ENCODE assay signal across 15 cellular contexts in the genomic region with DNA sequence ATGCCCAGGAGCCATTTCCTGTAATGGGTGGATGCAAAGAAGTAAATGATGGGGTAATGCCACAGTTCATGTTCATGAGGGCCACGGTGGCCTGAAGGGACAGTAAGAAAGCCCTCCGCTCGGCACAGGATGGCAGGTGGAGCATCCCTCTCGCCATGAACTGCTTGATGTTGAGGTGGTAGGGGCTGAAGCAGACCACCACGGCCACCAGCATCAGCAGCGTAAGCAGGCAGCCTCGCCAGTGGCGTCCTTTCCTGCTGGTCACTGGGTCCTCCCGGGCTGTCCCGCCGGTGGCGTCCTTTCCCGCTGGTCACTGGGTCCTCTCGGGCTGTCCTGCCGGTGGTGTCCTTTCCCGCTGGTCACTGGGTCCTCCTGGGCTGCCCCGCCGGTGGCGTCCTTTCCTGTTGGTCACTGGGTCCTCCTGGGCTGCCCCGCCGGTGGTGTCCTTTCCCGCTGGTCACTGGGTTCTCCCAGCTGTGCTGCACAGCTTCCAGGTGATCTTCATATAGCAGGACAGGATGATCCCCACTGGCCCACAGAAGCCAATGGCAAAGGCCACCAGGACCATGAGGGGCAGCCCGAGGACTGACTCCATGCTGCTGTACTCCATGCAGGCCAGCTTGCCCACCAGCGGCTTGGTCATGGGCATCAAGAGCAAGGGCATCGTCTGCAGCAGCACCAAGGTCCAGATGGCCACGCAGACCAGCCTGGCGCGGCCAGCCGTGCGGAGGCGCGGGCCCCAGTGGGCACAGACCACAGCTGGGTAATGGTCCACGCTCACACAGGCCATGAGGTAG.
DNase-seq lines count a peak whose midpoint lies in the region; ATAC-seq, FAIRE-seq and TF ChIP-seq lines count a peak whose summit lies in the region.
"Had no signal": no experiment of that assay in that cellular context is flagged by ENCODE, and none has a peak within 500 bp of the region (broad histone marks: within the 10 kb centered on the region; RNA-seq: fewer than 3 reads in every experiment).

No MANE protein-coding gene starts in this region.

- H3K9ac ChIP-seq in H1 (replicated peaks in 1 of 4; ENCODE audit: extremely low read depth in 1 of 4, low read depth in 3 of 4, low read length in 3 of 4) = no peak overlapping the region
- no peak overlapping the region for H3K9ac ChIP-seq in neuronal stem cell (ENCODE audit: low read depth, low read length, poor library complexity)

- H2BK15ac ChIP-seq in H1 (ENCODE audit: low read length) (0 out of 2 replicates have a peak overlapping the region, but pooled peaks have one; percentile 29), neuronal stem cell (ENCODE audit: low read length) (no peak overlapping the region)

- no peaks in the 10 kb centered on the region for H3K9me3 ChIP-seq in CD4-positive, alpha-beta T cell (ENCODE audit: control insufficient read depth, low read length)
- H3K9me3 ChIP-seq in H1 (ENCODE audit: insufficient read depth in 2 of 2, low read depth in 1 of 2, low read length in 1 of 2) (peaks cover 0 to 8% of the 10 kb centered on the region in 2 experiments; a peak in 1 of 4 replicates), neuronal stem cell (replicated peaks in 1 of 2; ENCODE audit: control insufficient read depth in 2 of 2, insufficient read depth in 1 of 2, low read depth in 1 of 2, low read length in 2 of 2) (peaks cover 9 to 10% of the 10 kb centered on the region in 2 donors)
- H3K9me3 ChIP-seq: Caco-2 had no signal

- TF ChIP-seq CTCF in CD4-positive, alpha-beta T cell (IDR thresholded peaks at IDR 0.05) = no peak
- no peak for TF ChIP-seq CTCF in H1 (IDR thresholded peaks at IDR 0.05; ENCODE audit: control extremely low read depth in 1 of 3, insufficient read depth in 1 of 3, low read depth in 1 of 3, low read length in 3 of 3)

- H3K4me1 ChIP-seq in H1 (replicated peaks in 1 of 4; ENCODE audit: control insufficient read depth in 3 of 4, insufficient read depth in 4 of 4, low read length in 3 of 4) = no peaks in the 10 kb centered on the region; a peak in 1 of 7 replicates
- H3K4me1 ChIP-seq in neuronal stem cell (ENCODE audit: control insufficient read depth in 2 of 2, insufficient read depth in 1 of 2, low read depth in 1 of 2, low read length in 2 of 2) = no peaks in the 10 kb centered on the region
- H3K4me1 ChIP-seq: Caco-2 had no signal

- DNase-seq in activated naive CD8-positive, alpha-beta T cell treated with anti-CD3 and anti-CD28 coated beads for 36 hours = no peak
- no peak for DNase-seq in activated naive CD8-positive, alpha-beta T cell treated with anti-CD3 and anti-CD28 coated beads, Interleukin-2, amount 50 U/mL, for 24 hours
- peak in 1 of 10 experiments; percentile 16 for DNase-seq in CD4-positive, alpha-beta T cell
- DNase-seq in H1 (ENCODE audit: low read depth in 1 of 2, low spot score in 2 of 2) = no peak
- no peak for DNase-seq in neuronal stem cell (ENCODE audit: low spot score)
- no peak for DNase-seq in stimulated activated CD4-positive, alpha-beta T cell treated with anti-CD3 and anti-CD28 coated beads, Interleukin-2, amount 100 ng/mL, for 48 hours
- no peak for DNase-seq in LoVo (ENCODE audit: low spot score)
- DNase-seq: Caco-2; CD8-positive, alpha-beta memory T cell; DMS53 had no signal

- no peak for ATAC-seq in activated naive CD8-positive, alpha-beta T cell treated with anti-CD3 and anti-CD28 coated beads, Interleukin-2, amount 50 U/mL, for 24 hours
- no peak for ATAC-seq in CD4-positive, alpha-beta T cell (ENCODE audit: poor library complexity)
- ATAC-seq: HCT116 had no signal

- peaks cover 38% of the 10 kb centered on the region for H3K4me1 Mint-ChIP-seq in activated naive CD8-positive, alpha-beta T cell treated with anti-CD3 and anti-CD28 coated beads for 36 hours
- H3K4me1 Mint-ChIP-seq in activated naive CD8-positive, alpha-beta T cell treated with anti-CD3 and anti-CD28 coated beads, Interleukin-2, amount 50 U/mL, for 24 hours = peaks cover 73% of the 10 kb centered on the region
- H3K4me1 Mint-ChIP-seq in CD4-positive, alpha-beta T cell (ENCODE audit: low read depth) = peaks cover 56% of the 10 kb centered on the region

- peak overlapping the region; percentile 19 for H3K27ac Mint-ChIP-seq in activated naive CD8-positive, alpha-beta T cell treated with anti-CD3 and anti-CD28 coated beads for 36 hours
- H3K27ac Mint-ChIP-seq in activated naive CD8-positive, alpha-beta T cell treated with anti-CD3 and anti-CD28 coated beads, Interleukin-2, amount 50 U/mL, for 24 hours = no peak overlapping the region
- peak overlapping the region; percentile 47 for H3K27ac Mint-ChIP-seq in CD4-positive, alpha-beta T cell
- H3K27ac Mint-ChIP-seq: B cell; CD8-positive, alpha-beta memory T cell had no signal

- POLR2A ChIA-PET in CD4-positive, alpha-beta T cell (lab: Charles Lee) = interaction anchor here (1.0 to 1.7 kb wide), 3 partner anchors 9 to 12 kb away, joined by 3 to 4 read pairs (median 3); no protein-coding TSS in a partner anchor
- POLR2A ChIA-PET in H1 (lab: Charles Lee; ENCODE audit: partially characterized antibody) = no interaction called here

- no peak overlapping the region for H3K18ac ChIP-seq in H1 (ENCODE audit: extremely low read depth, low read length)
- peak overlapping the region; percentile 42 for H3K18ac ChIP-seq in neuronal stem cell (ENCODE audit: low read length)

- no peak for TF ChIP-seq POLR2A in H1 (IDR thresholded peaks at IDR 0.05; ENCODE audit: control extremely low read depth in 1 of 2, low read depth in 2 of 2, low read length in 2 of 2)

- H3K4ac ChIP-seq in H1 (replicated peaks; ENCODE audit: insufficient read length, low read depth, low read length) (no peak overlapping the region), neuronal stem cell (ENCODE audit: low read length) (no peak overlapping the region)

- H3K14ac ChIP-seq in H1 (ENCODE audit: insufficient read length) (no peak overlapping the region), neuronal stem cell (ENCODE audit: low read length) (peak overlapping the region; percentile 89)

- H2BK5ac ChIP-seq in H1 (ENCODE audit: low read depth, low read length) (no peak overlapping the region), neuronal stem cell (ENCODE audit: low read length) (no peak overlapping the region)

- peaks cover 8% of the 10 kb centered on the region for H3K9me3 Mint-ChIP-seq in activated naive CD8-positive, alpha-beta T cell treated with anti-CD3 and anti-CD28 coated beads for 36 hours
- H3K9me3 Mint-ChIP-seq in activated naive CD8-positive, alpha-beta T cell treated with anti-CD3 and anti-CD28 coated beads, Interleukin-2, amount 50 U/mL, for 24 hours = peaks cover 12% of the 10 kb centered on the region
- no peaks in the 10 kb centered on the region for H3K9me3 Mint-ChIP-seq in CD4-positive, alpha-beta T cell

- no peaks in the 10 kb centered on the region for H4K20me1 ChIP-seq in H1 (replicated peaks in 1 of 2; ENCODE audit: control insufficient read depth in 1 of 2, insufficient read depth in 2 of 2, low read length in 2 of 2)

- no peak overlapping the region for H3K23ac ChIP-seq in H1 (ENCODE audit: insufficient read length)
- H3K23ac ChIP-seq in neuronal stem cell (ENCODE audit: low read depth, low read length, poor library complexity) = peak overlapping the region; percentile 67

- intact Hi-C loops in CD4-positive, alpha-beta T cell (cut with DNase I, micrococcal nuclease) = loop anchor here in 1 of 2 experiments (2.0 kb wide), 1 partner anchor 13 kb away; no protein-coding TSS in a partner anchor

- peaks cover 32% of the 10 kb centered on the region for H3K36me3 Mint-ChIP-seq in activated naive CD8-positive, alpha-beta T cell treated with anti-CD3 and anti-CD28 coated beads for 36 hours
- peaks cover 26% of the 10 kb centered on the region for H3K36me3 Mint-ChIP-seq in activated naive CD8-positive, alpha-beta T cell treated with anti-CD3 and anti-CD28 coated beads, Interleukin-2, amount 50 U/mL, for 24 hours (ENCODE audit: low read depth)
- peaks cover 36% of the 10 kb centered on the region for H3K36me3 Mint-ChIP-seq in CD4-positive, alpha-beta T cell (ENCODE audit: low read depth)
- H3K36me3 Mint-ChIP-seq: CD8-positive, alpha-beta memory T cell had no signal

- H2BK20ac ChIP-seq in H1 (ENCODE audit: low read length) = no peak overlapping the region

- no peak overlapping the region for H3K56ac ChIP-seq in H1 (replicated peaks; ENCODE audit: insufficient read length, low read depth, low read length)

- no peak for FAIRE-seq in H1 (lab: Jason Lieb, UNC)
- FAIRE-seq: A204.1 had no signal

- H2BK120ac ChIP-seq in H1 (replicated peaks; ENCODE audit: low read depth, low read length) (no peak overlapping the region), neuronal stem cell (ENCODE audit: low read depth, low read length) (no peak overlapping the region)

- H3K4me3 ChIP-seq in H1 (ENCODE audit: extremely low read depth in 1 of 4, insufficient read depth in 2 of 4, low read depth in 3 of 4, low read length in 4 of 4) = no peak overlapping the region
- peak overlapping the region in 1 of 2 donors; percentile 14 for H3K4me3 ChIP-seq in neuronal stem cell (ENCODE audit: low read length in 2 of 2)

- CTCF ChIA-PET in CD4-positive, alpha-beta T cell (lab: Charles Lee) = interaction anchor here (1.3 to 1.6 kb wide), 2 partner anchors 27 to 232 kb away, joined by 3 to 4 read pairs; no protein-coding TSS in a partner anchor
- CTCF ChIA-PET in H1 (lab: Charles Lee; ENCODE audit: partially characterized antibody) = interaction anchor here (1.2 to 6.8 kb wide), 6 partner anchors 10 to 232 kb away, joined by 3 to 47 read pairs (median 4); no protein-coding TSS in a partner anchor

- H3K4me2 ChIP-seq in H1 (ENCODE audit: insufficient read depth in 1 of 2, low read depth in 2 of 2, low read length in 2 of 2) (no peak overlapping the region), neuronal stem cell (ENCODE audit: insufficient read depth, low read length, poor library complexity, severe bottlenecking) (no peak overlapping the region)

- H3K27me3 Mint-ChIP-seq in activated naive CD8-positive, alpha-beta T cell treated with anti-CD3 and anti-CD28 coated beads for 36 hours = no peaks in the 10 kb centered on the region
- no peaks in the 10 kb centered on the region for H3K27me3 Mint-ChIP-seq in activated naive CD8-positive, alpha-beta T cell treated with anti-CD3 and anti-CD28 coated beads, Interleukin-2, amount 50 U/mL, for 24 hours
- no peaks in the 10 kb centered on the region for H3K27me3 Mint-ChIP-seq in CD4-positive, alpha-beta T cell
- H3K27me3 Mint-ChIP-seq: B cell had no signal

- H3K27ac ChIP-seq in CD4-positive, alpha-beta T cell (ENCODE audit: low read depth, low read length) = no peak overlapping the region
- H3K27ac ChIP-seq in H1 (ENCODE audit: low read depth, low read length) (no peak overlapping the region), neuronal stem cell (replicated peaks; ENCODE audit: low read length) (no peak overlapping the region)
- H3K27ac ChIP-seq: C4-2B, HL-60 had no signal

- H3K79me2 ChIP-seq in H1 (ENCODE audit: control insufficient read depth in 1 of 2, insufficient read depth in 2 of 2, low read length in 2 of 2) = no peaks in the 10 kb centered on the region

- H2AK5ac ChIP-seq in H1 (ENCODE audit: low read depth, low read length) (no peak overlapping the region), neuronal stem cell (ENCODE audit: low read depth, low read length) (peak overlapping the region; percentile 54)

- peak overlapping the region; percentile 29 for H4K91ac ChIP-seq in H1 (replicated peaks; ENCODE audit: insufficient read length, low read length)
- H4K91ac ChIP-seq in neuronal stem cell (ENCODE audit: low read depth, low read length, poor library complexity) = no peak overlapping the region

- no peak overlapping the region; the same call in 1 of the 2 replicates for H2BK12ac ChIP-seq in H1 (ENCODE audit: low read depth, low read length)
- H2BK12ac ChIP-seq in neuronal stem cell (ENCODE audit: low read length) = no peak overlapping the region

- no peaks in the 10 kb centered on the region; the same call in 1 of the 2 replicates for H3K23me2 ChIP-seq in H1 (ENCODE audit: low read depth, low read length)

- H3K27me3 ChIP-seq in CD4-positive, alpha-beta T cell (ENCODE audit: control insufficient read depth, insufficient read depth, low read length) = no peaks in the 10 kb centered on the region
- peaks cover 0 to 2% (median 0%) of the 10 kb centered on the region in 4 experiments; a peak in 2 of 7 replicates for H3K27me3 ChIP-seq in H1 (replicated peaks in 1 of 4; ENCODE audit: control insufficient read depth in 3 of 4, extremely low read depth in 1 of 4, insufficient read depth in 3 of 4, low read length in 3 of 4)
- peaks cover 0 to 13% (median 0%) of the 10 kb centered on the region in 3 experiments for H3K27me3 ChIP-seq in neuronal stem cell (ENCODE audit: control insufficient read depth in 3 of 3, insufficient read depth in 3 of 3, low read depth in 1 of 3, low read length in 3 of 3)

- TF ChIP-seq EP300 in H1 (IDR thresholded peaks at IDR 0.05; ENCODE audit: borderline replicate concordance in 1 of 2, low read depth in 2 of 2, low read length in 2 of 2) = no peak

- H3K36me3 ChIP-seq in H1 (ENCODE audit: control insufficient read depth in 2 of 4, insufficient read depth in 4 of 4, low read length in 3 of 4) (no peaks in the 10 kb centered on the region), neuronal stem cell (replicated peaks in 1 of 2; ENCODE audit: control insufficient read depth in 2 of 2, insufficient read depth in 2 of 2, low read length in 2 of 2) (no peaks in the 10 kb centered on the region)

- H3K79me1 ChIP-seq in H1 (ENCODE audit: low read depth, low read length) (no peaks in the 10 kb centered on the region), neuronal stem cell (ENCODE audit: low read depth, low read length) (no peaks in the 10 kb centered on the region)

- WGBS in H1 (ENCODE audit: extremely low coverage in 1 of 2, insufficient coverage in 1 of 2, insufficient read length in 1 of 2, insufficient replicate concordance in 2 of 2, low coverage in 1 of 2, low lambda C conversion rate in 2 of 2, missing lambda C conversion rate in 1 of 2), 2 experiments = 85% methylated on average over 32 of the region's 33 CpGs; no CpG with 5 or more reads in 1 of the 2 experiments
- WGBS in neuronal stem cell (ENCODE audit: extremely low coverage in 2 of 2, insufficient read length in 2 of 2, insufficient replicate concordance in 1 of 2), 2 donors = no CpG with 5 or more reads among the region's 33 CpGs

- H4K8ac ChIP-seq in H1 (ENCODE audit: extremely low read depth, insufficient read depth, low read length) = no peak overlapping the region
- no peak overlapping the region for H4K8ac ChIP-seq in neuronal stem cell (ENCODE audit: low read depth, low read length)

- H4K5ac ChIP-seq in H1 (ENCODE audit: insufficient read length, low read depth, low read length) = no peak overlapping the region

- H2AFZ ChIP-seq in H1 (ENCODE audit: low read length) (no peak overlapping the region), neuronal stem cell (ENCODE audit: low read length) (no peak overlapping the region)

- TF ChIP-seq RAD21 in H1 (IDR thresholded peaks at IDR 0.05 in 1 of 2, conservative IDR thresholded peaks at IDR 0.05 in 1 of 2; ENCODE audit: low read depth in 2 of 2, low read length in 2 of 2) = no peak

- H3K4me3 Mint-ChIP-seq in activated naive CD8-positive, alpha-beta T cell treated with anti-CD3 and anti-CD28 coated beads for 36 hours = no peak overlapping the region
- no peak overlapping the region for H3K4me3 Mint-ChIP-seq in activated naive CD8-positive, alpha-beta T cell treated with anti-CD3 and anti-CD28 coated beads, Interleukin-2, amount 50 U/mL, for 24 hours
- H3K4me3 Mint-ChIP-seq in CD4-positive, alpha-beta T cell = no peak overlapping the region
- H3K4me3 Mint-ChIP-seq: B cell; CD8-positive, alpha-beta memory T cell had no signal
